In the genomic region with DNA sequence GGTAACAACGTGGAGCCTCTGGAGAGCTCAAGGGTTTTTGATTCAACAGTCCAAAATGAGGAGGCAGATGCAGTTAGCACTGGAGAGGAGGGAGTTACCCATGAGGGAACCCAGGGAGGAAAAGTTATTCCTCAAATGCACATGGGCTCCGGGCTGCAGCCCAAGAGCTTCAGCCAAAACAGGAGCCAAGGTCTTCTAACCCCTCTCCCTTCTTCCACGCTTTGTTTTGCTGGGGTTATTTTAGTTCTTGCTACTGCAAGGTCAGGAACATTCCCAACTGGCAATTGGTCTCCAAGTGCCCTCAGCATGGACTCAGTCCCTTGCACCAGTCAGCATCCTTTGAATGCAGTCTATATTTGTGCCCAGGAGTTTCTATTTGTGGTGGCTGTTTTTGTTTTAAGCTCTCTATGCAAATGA, we compare ENCODE assay signal across 1 cellular context.
TF ChIP-seq lines count a peak whose summit lies in the region.

No MANE protein-coding gene starts in this region.

TF ChIP-seq in GM23338, 12 proteins besides CTCF, POLR2A, EP300 and RAD21 (continued from another document):
- TF ChIP-seq, protein P1, sequence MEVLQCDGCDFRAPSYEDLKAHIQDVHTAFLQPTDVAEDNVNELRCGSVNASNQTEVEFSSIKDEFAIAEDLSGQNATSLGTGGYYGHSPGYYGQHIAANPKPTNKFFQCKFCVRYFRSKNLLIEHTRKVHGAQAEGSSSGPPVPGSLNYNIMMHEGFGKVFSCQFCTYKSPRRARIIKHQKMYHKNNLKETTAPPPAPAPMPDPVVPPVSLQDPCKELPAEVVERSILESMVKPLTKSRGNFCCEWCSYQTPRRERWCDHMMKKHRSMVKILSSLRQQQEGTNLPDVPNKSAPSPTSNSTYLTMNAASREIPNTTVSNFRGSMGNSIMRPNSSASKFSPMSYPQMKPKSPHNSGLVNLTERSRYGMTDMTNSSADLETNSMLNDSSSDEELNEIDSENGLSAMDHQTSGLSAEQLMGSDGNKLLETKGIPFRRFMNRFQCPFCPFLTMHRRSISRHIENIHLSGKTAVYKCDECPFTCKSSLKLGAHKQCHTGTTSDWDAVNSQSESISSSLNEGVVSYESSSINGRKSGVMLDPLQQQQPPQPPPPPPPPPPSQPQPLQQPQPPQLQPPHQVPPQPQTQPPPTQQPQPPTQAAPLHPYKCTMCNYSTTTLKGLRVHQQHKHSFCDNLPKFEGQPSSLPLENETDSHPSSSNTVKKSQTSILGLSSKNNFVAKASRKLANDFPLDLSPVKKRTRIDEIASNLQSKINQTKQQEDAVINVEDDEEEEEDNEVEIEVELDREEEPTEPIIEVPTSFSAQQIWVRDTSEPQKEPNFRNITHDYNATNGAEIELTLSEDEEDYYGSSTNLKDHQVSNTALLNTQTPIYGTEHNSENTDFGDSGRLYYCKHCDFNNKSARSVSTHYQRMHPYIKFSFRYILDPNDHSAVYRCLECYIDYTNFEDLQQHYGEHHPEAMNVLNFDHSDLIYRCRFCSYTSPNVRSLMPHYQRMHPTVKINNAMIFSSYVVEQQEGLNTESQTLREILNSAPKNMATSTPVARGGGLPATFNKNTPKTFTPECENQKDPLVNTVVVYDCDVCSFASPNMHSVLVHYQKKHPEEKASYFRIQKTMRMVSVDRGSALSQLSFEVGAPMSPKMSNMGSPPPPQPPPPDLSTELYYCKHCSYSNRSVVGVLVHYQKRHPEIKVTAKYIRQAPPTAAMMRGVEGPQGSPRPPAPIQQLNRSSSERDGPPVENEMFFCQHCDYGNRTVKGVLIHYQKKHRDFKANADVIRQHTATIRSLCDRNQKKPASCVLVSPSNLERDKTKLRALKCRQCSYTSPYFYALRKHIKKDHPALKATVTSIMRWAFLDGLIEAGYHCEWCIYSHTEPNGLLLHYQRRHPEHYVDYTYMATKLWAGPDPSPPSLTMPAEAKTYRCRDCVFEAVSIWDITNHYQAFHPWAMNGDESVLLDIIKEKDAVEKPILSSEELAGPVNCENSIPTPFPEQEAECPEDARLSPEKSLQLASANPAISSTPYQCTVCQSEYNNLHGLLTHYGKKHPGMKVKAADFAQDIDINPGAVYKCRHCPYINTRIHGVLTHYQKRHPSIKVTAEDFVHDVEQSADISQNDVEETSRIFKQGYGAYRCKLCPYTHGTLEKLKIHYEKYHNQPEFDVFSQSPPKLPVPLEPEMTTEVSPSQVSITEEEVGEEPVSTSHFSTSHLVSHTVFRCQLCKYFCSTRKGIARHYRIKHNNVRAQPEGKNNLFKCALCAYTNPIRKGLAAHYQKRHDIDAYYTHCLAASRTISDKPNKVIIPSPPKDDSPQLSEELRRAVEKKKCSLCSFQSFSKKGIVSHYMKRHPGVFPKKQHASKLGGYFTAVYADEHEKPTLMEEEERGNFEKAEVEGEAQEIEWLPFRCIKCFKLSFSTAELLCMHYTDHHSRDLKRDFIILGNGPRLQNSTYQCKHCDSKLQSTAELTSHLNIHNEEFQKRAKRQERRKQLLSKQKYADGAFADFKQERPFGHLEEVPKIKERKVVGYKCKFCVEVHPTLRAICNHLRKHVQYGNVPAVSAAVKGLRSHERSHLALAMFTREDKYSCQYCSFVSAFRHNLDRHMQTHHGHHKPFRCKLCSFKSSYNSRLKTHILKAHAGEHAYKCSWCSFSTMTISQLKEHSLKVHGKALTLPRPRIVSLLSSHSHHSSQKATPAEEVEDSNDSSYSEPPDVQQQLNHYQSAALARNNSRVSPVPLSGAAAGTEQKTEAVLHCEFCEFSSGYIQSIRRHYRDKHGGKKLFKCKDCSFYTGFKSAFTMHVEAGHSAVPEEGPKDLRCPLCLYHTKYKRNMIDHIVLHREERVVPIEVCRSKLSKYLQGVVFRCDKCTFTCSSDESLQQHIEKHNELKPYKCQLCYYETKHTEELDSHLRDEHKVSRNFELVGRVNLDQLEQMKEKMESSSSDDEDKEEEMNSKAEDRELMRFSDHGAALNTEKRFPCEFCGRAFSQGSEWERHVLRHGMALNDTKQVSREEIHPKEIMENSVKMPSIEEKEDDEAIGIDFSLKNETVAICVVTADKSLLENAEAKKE (CRISPR knock-in tag; IDR thresholded peaks at IDR 0.05) = no peak
- TF ChIP-seq STAT1 (IDR thresholded peaks at IDR 0.05; ENCODE audit: unreplicated experiment) (no peak), ETS1 (IDR thresholded peaks at IDR 0.05) (no peak), REST (IDR thresholded peaks at IDR 0.05; ENCODE audit: unreplicated experiment) (no peak), POLR2AphosphoS5 (IDR thresholded peaks at IDR 0.05; ENCODE audit: low read depth) (no peak)
